14 cellular contexts compared by ENCODE assay signal in the genomic region with DNA sequence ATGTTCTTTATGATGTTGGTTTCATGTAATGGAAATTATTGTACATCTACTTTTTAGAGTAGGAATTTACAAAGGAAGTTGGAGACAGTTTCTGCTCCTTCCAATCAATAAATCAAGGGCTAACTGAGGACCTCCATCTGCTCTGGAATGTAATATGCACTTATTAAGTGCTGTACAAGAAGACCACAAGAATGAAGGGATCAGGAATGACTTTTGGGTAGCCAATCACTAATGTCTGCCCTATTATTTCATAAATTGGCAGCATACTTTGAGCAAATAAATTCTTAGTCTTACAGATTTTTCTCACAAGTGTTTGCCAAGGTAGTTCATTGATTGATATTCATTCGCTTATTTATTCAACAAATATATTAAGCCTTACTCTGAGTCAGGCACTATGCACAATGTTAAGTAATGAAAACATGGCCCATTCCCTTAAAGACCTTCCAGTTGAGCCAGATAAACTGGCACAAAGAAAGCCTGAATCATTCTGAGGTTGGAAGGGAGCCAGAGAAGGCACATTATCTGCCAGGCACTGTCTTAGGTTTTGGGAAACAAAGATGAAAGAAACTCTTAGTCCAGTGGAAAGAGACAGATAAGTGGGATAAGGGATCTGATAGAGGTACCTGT. TPM values are rescaled to one million over a fixed set of nuclear protein-coding genes. Genes with fewer than 3 reads are reported as not detected.
DNase-seq lines count a peak whose midpoint lies in the region; ATAC-seq and TF ChIP-seq lines count a peak whose summit lies in the region.
"Had no signal": no experiment of that assay in that cellular context is flagged by ENCODE, and none has a peak within 500 bp of the region (broad histone marks: within the 10 kb centered on the region; RNA-seq: fewer than 3 reads in every experiment).

No MANE protein-coding gene starts in this region.

- H2BK15ac ChIP-seq in H9 (ENCODE audit: low read depth, low read length), result no peak overlapping the region

- no peaks in the 10 kb centered on the region for H3K79me2 ChIP-seq in H9 (ENCODE audit: insufficient read depth, low read length)

- H2BK5ac ChIP-seq in H9 (ENCODE audit: insufficient read length, low read length), result no peak overlapping the region

- H3K4me3 Mint-ChIP-seq in H9, result no peak overlapping the region
- H3K4me3 Mint-ChIP-seq: memory B cell had no signal

- H3K36me3 ChIP-seq in transverse colon, result no peaks in the 10 kb centered on the region

- H3K27ac Mint-ChIP-seq in H9, result no peak overlapping the region
- H3K27ac Mint-ChIP-seq: memory B cell had no signal

- intact Hi-C loops in transverse colon (cut with DNase I; ENCODE audit: low total_unique reads), result loop anchor here (5.0 kb wide), 2 partner anchors 152 to 223 kb away; partner anchors contain the start of gene RERG

- TF ChIP-seq EP300 in transverse colon (IDR thresholded peaks at IDR 0.05; ENCODE audit: low read depth), result no peak

- H3K27me3 ChIP-seq in foreskin keratinocyte, result peaks cover 9% of the 10 kb centered on the region
- H3K27me3 ChIP-seq in transverse colon, result peaks cover 8% of the 10 kb centered on the region
- no peaks in the 10 kb centered on the region for H3K27me3 ChIP-seq in H9 (ENCODE audit: insufficient read depth, low read length)

- H4K8ac ChIP-seq in H9 (replicated peaks; ENCODE audit: insufficient read length, low read depth, low read length), result no peak overlapping the region

- TF ChIP-seq CTCF in VCaP (conservative IDR thresholded peaks at IDR 0.05) (no peak), foreskin keratinocyte (conservative IDR thresholded peaks at IDR 0.05) (no peak), transverse colon (IDR thresholded peaks at IDR 0.05) (no peak), H9 (conservative IDR thresholded peaks at IDR 0.05) (no peak)

- no peak overlapping the region for H2AFZ ChIP-seq in H9 (ENCODE audit: low read length)

- H3K18ac ChIP-seq in H9 (ENCODE audit: insufficient read length, low read depth, low read length), result no peak overlapping the region

- peak; percentile 14 for DNase-seq in DMS53 (lab: John Stamatoyannopoulos, UW)
- DNase-seq in DMS53 treated with DMSO at 0.1 percent for 48 hours (lab: John Stamatoyannopoulos, UW; ENCODE audit: unreplicated experiment), result no peak
- DNase-seq in foreskin keratinocyte, result peak; percentile 25 to 51
- DNase-seq in transverse colon, result no peak
- DNase-seq in NAMALWA (ENCODE audit: low spot score), result no peak
- DNase-seq in H9, result no peak
- DNase-seq: 8988T; activated naive CD4-positive, alpha-beta T cell; central memory CD4-positive, alpha-beta T cell; IMR-90; NCI-H187 had no signal

- H3K4ac ChIP-seq in H9 (ENCODE audit: low read depth, low read length), result no peak overlapping the region

- no peak overlapping the region for H4K5ac ChIP-seq in H9 (ENCODE audit: insufficient read length, low read depth, low read length)

- in situ Hi-C loops in transverse colon (cut with MboI; ENCODE audit: low pct_ligation_motif_present in 1 of 4, low pct_unique_long_range_greater_than_20kb in 1 of 4, low sequenced_read_pairs in 3 of 4), result loop anchor here (5.0 to 25.0 kb wide), 6 partner anchors 152 to 513 kb away; partner anchors contain the start of genes ART4 (in 2 of the 4) and RERG (in 1 of the 4)

- no peaks in the 10 kb centered on the region for H3K23me2 ChIP-seq in H9 (ENCODE audit: insufficient read length, low read depth, low read length, poor library complexity, severe bottlenecking)

- no peaks in the 10 kb centered on the region for H3K27me3 Mint-ChIP-seq in H9 (ENCODE audit: low read depth)

- H3K14ac ChIP-seq in H9 (ENCODE audit: insufficient read depth, low read length), result no peak overlapping the region

- H3K9ac ChIP-seq in H9 (ENCODE audit: extremely low read depth, insufficient read length, low read length), result no peak overlapping the region

- no peak overlapping the region for H2BK120ac ChIP-seq in H9 (ENCODE audit: low read depth, low read length, poor library complexity, severe bottlenecking)

- no peaks in the 10 kb centered on the region for H3K79me1 ChIP-seq in H9 (ENCODE audit: insufficient read depth, low read depth, low read length, poor library complexity, severe bottlenecking)

- H3K9me3 ChIP-seq in transverse colon, result no peaks in the 10 kb centered on the region
- no peaks in the 10 kb centered on the region for H3K9me3 ChIP-seq in H9 (ENCODE audit: control insufficient read depth, low read depth, low read length)

- no peak overlapping the region for H3T11ph ChIP-seq in H9 (ENCODE audit: low read length)

- TF ChIP-seq POLR2A in transverse colon (IDR thresholded peaks at IDR 0.05), result no peak

- no peak overlapping the region for H4K91ac ChIP-seq in H9 (ENCODE audit: insufficient read length, low read depth, low read length)

- H3K4me2 ChIP-seq in H9 (ENCODE audit: insufficient read depth, insufficient read length, low read length), result no peak overlapping the region

- H3K4me1 ChIP-seq in foreskin keratinocyte, result no peaks in the 10 kb centered on the region
- H3K4me1 ChIP-seq in transverse colon, result peaks cover 0 to 35% (median 4%) of the 10 kb centered on the region in 4 donors
- no peaks in the 10 kb centered on the region; the same call in 1 of the 2 replicates for H3K4me1 ChIP-seq in H9 (ENCODE audit: insufficient read depth, low read length)

- H3K27ac ChIP-seq in VCaP, result peak overlapping the region; percentile 71
- no peak overlapping the region for H3K27ac ChIP-seq in foreskin keratinocyte
- H3K27ac ChIP-seq in transverse colon, result peak overlapping the region; percentile 56 to 82 (median 70)
- H3K27ac ChIP-seq in H9 (ENCODE audit: insufficient read length, low read depth, low read length), result no peak overlapping the region

- H2BK20ac ChIP-seq in H9 (ENCODE audit: low read depth, low read length, poor library complexity, severe bottlenecking), result no peak overlapping the region

- no peak overlapping the region for H2AK5ac ChIP-seq in H9 (ENCODE audit: insufficient read length, low read length)

- WGBS in transverse colon (ENCODE audit: low coverage in 1 of 2), 2 donors, result 73 to 74% methylated on average over 1 of the region's 1 CpG
- no CpG with 5 or more reads among the region's 1 CpG for WGBS in H9 (ENCODE audit: extremely low coverage, insufficient read length, low lambda C conversion rate)

- H3K56ac ChIP-seq in H9 (ENCODE audit: insufficient read length, low read depth, low read length), result no peak overlapping the region

- ATAC-seq in foreskin keratinocyte (peak; percentile 74), HG02763 (IDR thresholded peaks at IDR 0.05; ENCODE audit: unreplicated experiment) (no peak)

- H2BK12ac ChIP-seq in H9 (ENCODE audit: insufficient read length, low read depth, low read length), result no peak overlapping the region

- no peak overlapping the region for H3K4me3 ChIP-seq in transverse colon

- no peaks in the 10 kb centered on the region for H4K20me1 ChIP-seq in H9 (ENCODE audit: control insufficient read depth, insufficient read depth, insufficient read length)

- H3K23ac ChIP-seq in H9 (ENCODE audit: insufficient read length, low read depth, low read length), result no peak overlapping the region

- H3K9me3 Mint-ChIP-seq in H9, result peaks cover 0 to 2% of the 10 kb centered on the region in 2 experiments; a peak in 1 of 5 replicates
- H3K9me3 Mint-ChIP-seq: memory B cell had no signal

- no peaks in the 10 kb centered on the region for H3K36me3 Mint-ChIP-seq in H9 (ENCODE audit: insufficient read depth in 1 of 3, low read depth in 3 of 3)
- H3K36me3 Mint-ChIP-seq: memory B cell had no signal

- peaks cover 9 to 11% of the 10 kb centered on the region in 2 experiments for H3K4me1 Mint-ChIP-seq in H9

RNA-seq across cellular contexts. Expression of gene PDE6H, which starts 26.7 kb away (rescaled TPM):
- total RNA-seq in foreskin keratinocyte (not detected in 2 replicates), transverse colon (not detected), H9 (2021) (not detected in 2 replicates)
- not detected in 2 replicates for polyA plus RNA-seq in foreskin keratinocyte
- total RNA-seq: IMR-90 had no signal
- polyA plus RNA-seq: IMR-90 had no signal

RNA-seq across cellular contexts. Expression of gene ARHGDIB, which starts 38.1 kb away (rescaled TPM):
- total RNA-seq in foreskin keratinocyte (80.7 and 136 TPM in 2 replicates), transverse colon (10 to 100 TPM; 36.7 to 69.5 (median 48.3) TPM), H9 (2021) (0.29 and 0.44 TPM in 2 replicates)
- 96.0 and 169 TPM in 2 replicates for polyA plus RNA-seq in foreskin keratinocyte

Comparison
In these comparisons a context has a peak if more than half of its experiments do, and no peak if none do; other contexts are left out.
1. DNase-seq: peak in DMS53 (single experiment) and foreskin keratinocyte (2 of 2); none in DMS53 treated with DMSO at 0.1 percent for 48 hours (single experiment), transverse colon (single experiment), NAMALWA (single experiment) and H9 (single experiment).
2. H3K27ac ChIP-seq: peak in VCaP (single experiment) and transverse colon (4 of 4); none in foreskin keratinocyte (single experiment) and H9 (single experiment).
3. RNA of gene ARHGDIB, which starts 38.1 kb away (total RNA-seq): 80.7 to 136 TPM in foreskin keratinocyte and 36.7 to 69.5 TPM in transverse colon; 0.29 to 0.44 TPM in H9; every median in the first group is over 10 times any median in the second.